Comparison of ENCODE assay signal across 13 cellular contexts in the genomic region with DNA sequence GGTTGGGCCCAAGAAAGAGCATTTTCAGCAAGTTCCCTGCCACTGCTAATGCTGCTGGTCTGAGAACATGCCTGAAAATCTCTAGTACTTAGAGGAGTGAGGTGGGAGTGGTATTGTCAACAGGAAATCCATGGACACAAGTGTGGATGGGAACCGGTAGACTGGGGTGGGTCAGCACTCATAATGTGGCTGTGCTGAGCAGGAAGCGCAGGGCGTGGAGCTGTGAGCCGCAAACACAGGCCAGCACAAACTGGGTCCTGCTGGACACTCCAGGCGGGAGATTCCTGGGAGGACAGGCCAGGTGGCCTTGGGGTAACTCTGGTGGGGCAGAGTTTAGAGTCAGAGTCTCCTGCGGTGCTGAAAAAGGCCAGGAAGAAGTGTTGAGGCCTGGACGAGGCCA.
DNase-seq lines count a peak whose midpoint lies in the region; ATAC-seq, FAIRE-seq and TF ChIP-seq lines count a peak whose summit lies in the region.
"Had no signal": no experiment of that assay in that cellular context is flagged by ENCODE, and none has a peak within 500 bp of the region (broad histone marks: within the 10 kb centered on the region; RNA-seq: fewer than 3 reads in every experiment).

No MANE protein-coding gene starts in this region.

- H3K4me2 ChIP-seq in fibroblast of lung (ENCODE audit: extremely low read depth, insufficient read depth, low read length) = peak overlapping the region; percentile 51
- peak overlapping the region; percentile 32 for H3K4me2 ChIP-seq in osteoblast (ENCODE audit: insufficient read depth, low read length)

- no peak overlapping the region for H2AFZ ChIP-seq in ACC112 (ENCODE audit: low read length, unreplicated experiment)
- H2AFZ ChIP-seq in fibroblast of lung (ENCODE audit: low read length) = no peak overlapping the region
- no peak overlapping the region for H2AFZ ChIP-seq in osteoblast (ENCODE audit: low read length)

- TF ChIP-seq CTCF in fibroblast of lung (conservative IDR thresholded peaks at IDR 0.05 in 1 of 2, IDR thresholded peaks at IDR 0.05 in 1 of 2; ENCODE audit: low read depth in 1 of 2, low read length in 2 of 2) (no peak), osteoblast (IDR thresholded peaks at IDR 0.05; ENCODE audit: extremely low read depth, low read depth, low read length) (no peak)

- H3K36me3 ChIP-seq in ACC112 (ENCODE audit: insufficient read depth, low read length) (no peaks in the 10 kb centered on the region), fibroblast of lung (ENCODE audit: control insufficient read depth, insufficient read depth, low read length) (peaks cover 8% of the 10 kb centered on the region), osteoblast (ENCODE audit: insufficient read depth, low read length) (peaks cover 7% of the 10 kb centered on the region)

- no peak for ATAC-seq in HG02642 (IDR thresholded peaks at IDR 0.05; ENCODE audit: poor library complexity, unreplicated experiment)
- ATAC-seq: HCT116 had no signal

- DNase-seq in HTR-8/SVneo (ENCODE audit: insufficient read length, low spot score) = no peak
- no peak for DNase-seq in fibroblast of lung (ENCODE audit: low read depth in 2 of 2)
- DNase-seq in osteoblast (ENCODE audit: insufficient read length, low spot score, missing footprints) = no peak
- DNase-seq in DMS79 (lab: John Stamatoyannopoulos, UW) = no peak
- DNase-seq in pons (ENCODE audit: low spot score) = no peak
- no peak for DNase-seq in GM19238 (ENCODE audit: insufficient read length, low spot score)
- DNase-seq: activated CD4-positive, CD25-positive, alpha-beta regulatory T cell treated with anti-CD3 and anti-CD28 coated beads, Interleukin-2, amount 50 U/mL, for 72 hours; activated T-cell treated with anti-CD3 and anti-CD28 coated beads for 4 hours; NCI-H2227 treated with DMSO at 0.1 percent for 48 hours; occipital lobe had no signal

- H3K4me3 ChIP-seq in ACC112 (ENCODE audit: low read depth, low read length) (no peak overlapping the region), fibroblast of lung (replicated peaks in 1 of 4; ENCODE audit: control extremely low read depth in 1 of 4, insufficient read depth in 1 of 4, low read depth in 3 of 4, low read length in 4 of 4) (no peak overlapping the region), osteoblast (ENCODE audit: insufficient read depth, low read length) (no peak overlapping the region)

- H3K79me2 ChIP-seq in ACC112 (ENCODE audit: control insufficient read depth, insufficient read depth, low read length, unreplicated experiment) = no peaks in the 10 kb centered on the region
- no peaks in the 10 kb centered on the region for H3K79me2 ChIP-seq in fibroblast of lung (ENCODE audit: control insufficient read depth, insufficient read depth, low read length)
- H3K79me2 ChIP-seq in osteoblast (ENCODE audit: insufficient read depth, low read length) = no peaks in the 10 kb centered on the region

- H3K27me3 ChIP-seq in ACC112 (ENCODE audit: insufficient read depth, low read length) (no peaks in the 10 kb centered on the region), fibroblast of lung (ENCODE audit: control insufficient read depth, insufficient read depth, low read length) (no peaks in the 10 kb centered on the region), osteoblast (ENCODE audit: insufficient read depth, low read length) (no peaks in the 10 kb centered on the region)

- no peaks in the 10 kb centered on the region for H4K20me1 ChIP-seq in fibroblast of lung (ENCODE audit: control insufficient read depth, extremely low read depth, insufficient read depth, low read length)
- peaks cover 22% of the 10 kb centered on the region for H4K20me1 ChIP-seq in osteoblast (ENCODE audit: insufficient read depth, low read length)

- H3K9ac ChIP-seq in fibroblast of lung (ENCODE audit: insufficient read depth, low read length) = no peak overlapping the region

- FAIRE-seq in HTR-8/SVneo (lab: Jason Lieb, UNC) = peak; percentile 74

- H3K27ac ChIP-seq in ACC112 (ENCODE audit: low read depth, low read length) (peak overlapping the region; percentile 54; the same call in 1 of the 2 replicates), fibroblast of lung (ENCODE audit: insufficient read depth, low read length) (peak overlapping the region; percentile 43), osteoblast (ENCODE audit: low read depth, low read length) (peak overlapping the region; percentile 47)

- peaks cover 13% of the 10 kb centered on the region for H3K4me1 ChIP-seq in ACC112 (ENCODE audit: control insufficient read depth, insufficient read depth, low read length, unreplicated experiment)
- H3K4me1 ChIP-seq in fibroblast of lung (ENCODE audit: control insufficient read depth, extremely low read depth, insufficient read depth, low read length) = peaks cover 14% of the 10 kb centered on the region
- peaks cover 14% of the 10 kb centered on the region for H3K4me1 ChIP-seq in osteoblast (ENCODE audit: insufficient read depth, low read length)

- H3K9me3 ChIP-seq in fibroblast of lung (ENCODE audit: control insufficient read depth, insufficient read depth, low read depth, low read length) (no peaks in the 10 kb centered on the region), osteoblast (ENCODE audit: low read depth, low read length) (no peaks in the 10 kb centered on the region)
